ENCODE assay signal across 19 cellular contexts in genomic region chr6:118408863-118409262, GRCh38.
"Had no signal": no experiment of that assay in that cellular context is flagged by ENCODE, and none has a peak within 500 bp of the region (broad histone marks: within the 10 kb centered on the region; RNA-seq: fewer than 3 reads in every experiment).

No MANE protein-coding gene starts in this region.

- H3K4me3 ChIP-seq: esophagus muscularis mucosa, heart right ventricle, neural progenitor cell, prostate gland, right atrium auricular region, tibial artery had no signal

- H3K27me3 ChIP-seq: esophagus muscularis mucosa, heart right ventricle, neural progenitor cell, right atrium auricular region, tibial artery had no signal

- H3K9ac ChIP-seq: neural progenitor cell had no signal

- ATAC-seq: activated CD4-positive, alpha-beta T cell treated with anti-CD3 and anti-CD28 coated beads for 36 hours; activated naive CD8-positive, alpha-beta T cell treated with anti-CD3 and anti-CD28 coated beads, Interleukin-2, amount 50 U/mL, for 24 hours; activated T-helper 17 cell treated with anti-CD3 and anti-CD28 coated beads, Interleukin-2, amount 50 U/mL, for 72 hours; heart right ventricle; naive thymus-derived CD4-positive, alpha-beta T cell had no signal

- H3K36me3 ChIP-seq: esophagus muscularis mucosa, heart right ventricle, neural progenitor cell, prostate gland, right atrium auricular region, tibial artery had no signal

- DNase-seq: activated CD4-positive, alpha-beta memory T cell treated with anti-CD3 and anti-CD28 coated beads, Interleukin-2, amount 10 ng/mL, durations not matched to agents 7 days and 5 days; activated CD4-positive, alpha-beta T cell treated with anti-CD3 and anti-CD28 coated beads for 36 hours; activated naive CD4-positive, alpha-beta T cell treated with Interleukin-2 at 50 U/mL for 16 hours; activated naive CD8-positive, alpha-beta T cell treated with anti-CD3 and anti-CD28 coated beads, Interleukin-2, amount 50 U/mL, for 24 hours; activated T-cell treated with anti-CD3 and anti-CD28 coated beads, Interleukin-2, amount 50 U/mL, for 1 hour; aorta; cortex of kidney; heart right ventricle; mesendoderm; naive thymus-derived CD4-positive, alpha-beta T cell; stimulated activated CD4-positive, alpha-beta T cell treated with anti-CD3 and anti-CD28 coated beads, Interleukin-12 subunit alpha, Interleukin-12 subunit beta, amount 100 ng/mL, for 4 hours; stimulated activated CD4-positive, alpha-beta T cell treated with anti-CD3 and anti-CD28 coated beads, Interleukin-1b, Interleukin-23, amount 100 ng/mL, for 48 hours; stimulated activated naive CD4-positive, alpha-beta T cell treated with Interleukin-2 at 50 U/mL for 16 hours; tibial artery had no signal

- H3K9me3 ChIP-seq: esophagus muscularis mucosa, prostate gland, right atrium auricular region, tibial artery had no signal

- H2AFZ ChIP-seq: neural progenitor cell had no signal

- H3K4me2 ChIP-seq: neural progenitor cell had no signal

- H3K27ac ChIP-seq: esophagus muscularis mucosa, heart right ventricle, neural progenitor cell, prostate gland, right atrium auricular region, tibial artery had no signal

- H3K4me1 ChIP-seq: esophagus muscularis mucosa, heart right ventricle, neural progenitor cell, prostate gland, right atrium auricular region, tibial artery had no signal
